29 cellular contexts compared by ENCODE assay signal in genomic region chr1:65386452-65386851, GRCh38.
"Had no signal": no experiment of that assay in that cellular context is flagged by ENCODE, and none has a peak within 500 bp of the region (broad histone marks: within the 10 kb centered on the region; RNA-seq: fewer than 3 reads in every experiment).

No MANE protein-coding gene starts in this region.

- H3K4me1 ChIP-seq: ascending aorta, breast epithelium, colonic mucosa, esophagus squamous epithelium, gastroesophageal sphincter, heart right ventricle had no signal

- H3K4me3 ChIP-seq: ascending aorta, breast epithelium, cardiac muscle cell, colonic mucosa, esophagus squamous epithelium, gastroesophageal sphincter, heart right ventricle had no signal

- H3K9me3 Mint-ChIP-seq: activated CD4-positive, alpha-beta memory T cell treated with anti-CD3 and anti-CD28 coated beads for 36 hours; activated naive CD4-positive, alpha-beta T cell treated with anti-CD3 and anti-CD28 coated beads for 36 hours had no signal

- H3K36me3 ChIP-seq: breast epithelium, colonic mucosa, esophagus squamous epithelium had no signal

- H3K27me3 Mint-ChIP-seq: activated CD4-positive, alpha-beta memory T cell treated with anti-CD3 and anti-CD28 coated beads for 36 hours; activated CD4-positive, alpha-beta T cell treated with anti-CD3 and anti-CD28 coated beads for 36 hours; activated CD8-positive, alpha-beta memory T cell treated with anti-CD3 and anti-CD28 coated beads, Interleukin-2, amount 10 ng/mL, durations not matched to agents 7 days and 5 days; activated naive CD8-positive, alpha-beta T cell treated with anti-CD3 and anti-CD28 coated beads, Interleukin-2, amount 10 ng/mL, durations not matched to agents 7 days and 5 days had no signal

- H3K27me3 ChIP-seq: ascending aorta, breast epithelium, cardiac muscle cell, colonic mucosa, esophagus squamous epithelium, gastroesophageal sphincter, heart right ventricle had no signal

- H3K36me3 Mint-ChIP-seq: activated naive CD4-positive, alpha-beta T cell treated with anti-CD3 and anti-CD28 coated beads, Interleukin-2, amount 50 U/mL, for 72 hours had no signal

- ATAC-seq: activated CD4-positive, alpha-beta T cell treated with anti-CD3 and anti-CD28 coated beads for 36 hours; activated CD8-positive, alpha-beta memory T cell treated with anti-CD3 and anti-CD28 coated beads, Interleukin-2, amount 10 ng/mL, durations not matched to agents 7 days and 5 days; activated CD8-positive, alpha-beta T cell treated with anti-CD3 and anti-CD28 coated beads, Interleukin-2, amount 10 ng/mL, durations not matched to agents 7 days and 5 days; activated naive CD4-positive, alpha-beta T cell treated with anti-CD3 and anti-CD28 coated beads, Interleukin-2, amount 50 U/mL, for 72 hours; gastroesophageal sphincter; heart right ventricle had no signal

- H3K4me3 Mint-ChIP-seq: activated CD4-positive, alpha-beta memory T cell treated with anti-CD3 and anti-CD28 coated beads for 36 hours; activated CD4-positive, alpha-beta T cell treated with anti-CD3 and anti-CD28 coated beads for 36 hours; activated CD4-positive, alpha-beta T cell treated with anti-CD3 and anti-CD28 coated beads, Interleukin-2, amount 10 ng/mL, durations not matched to agents 24 days and 14 days; activated CD8-positive, alpha-beta memory T cell treated with anti-CD3 and anti-CD28 coated beads, Interleukin-2, amount 10 ng/mL, durations not matched to agents 7 days and 5 days; activated CD8-positive, alpha-beta T cell treated with anti-CD3 and anti-CD28 coated beads, Interleukin-2, amount 10 ng/mL, durations not matched to agents 7 days and 5 days; activated naive CD4-positive, alpha-beta T cell treated with anti-CD3 and anti-CD28 coated beads for 36 hours; activated naive CD8-positive, alpha-beta T cell treated with anti-CD3 and anti-CD28 coated beads, Interleukin-2, amount 10 ng/mL, durations not matched to agents 7 days and 5 days; activated T-helper 1 cell treated with anti-CD3 and anti-CD28 coated beads, Interleukin-12 subunit alpha, Interleukin-12 subunit beta, Interleukin-2, Interleukin-4 antibody, amounts not matched to agents 30 ng/mL and 10 ng/mL and 1 ng/mL, durations not matched to agents 14 hours and 24 hours and 36 hours; brain had no signal

- DNase-seq: activated CD4-positive, alpha-beta memory T cell treated with anti-CD3 and anti-CD28 coated beads for 36 hours; activated CD4-positive, alpha-beta T cell treated with anti-CD3 and anti-CD28 coated beads for 36 hours; activated CD4-positive, alpha-beta T cell treated with anti-CD3 and anti-CD28 coated beads, Interleukin-2, amount 10 ng/mL, durations not matched to agents 24 days and 14 days; activated CD4-positive, CD25-positive, alpha-beta regulatory T cell; activated CD4-positive, CD25-positive, alpha-beta regulatory T cell treated with anti-CD3 and anti-CD28 coated beads, Interleukin-2, amount 50 U/mL, for 72 hours; activated CD8-positive, alpha-beta memory T cell treated with anti-CD3 and anti-CD28 coated beads, Interleukin-2, amount 10 ng/mL, durations not matched to agents 7 days and 5 days; activated CD8-positive, alpha-beta memory T cell treated with anti-CD3 and anti-CD28 coated beads, Interleukin-2, amount 50 U/mL, for 4 hours; activated CD8-positive, alpha-beta T cell treated with anti-CD3 and anti-CD28 coated beads, Interleukin-2, amount 10 ng/mL, durations not matched to agents 7 days and 5 days; activated effector memory CD4-positive, alpha-beta T cell treated with anti-CD3 and anti-CD28 coated beads, Interleukin-2, amount 50 U/mL, for 16 hours; activated naive CD4-positive, alpha-beta T cell treated with anti-CD3 and anti-CD28 coated beads for 36 hours; activated naive CD8-positive, alpha-beta T cell treated with anti-CD3 and anti-CD28 coated beads, Interleukin-2, amount 10 ng/mL, durations not matched to agents 7 days and 5 days; activated T-cell treated with anti-CD3 and anti-CD28 coated beads, Interleukin-2, amount 50 U/mL, for 1 hour; activated T-cell treated with anti-CD3 and anti-CD28 coated beads, Interleukin-2, amount 50 U/mL, for 48 hours; central memory CD4-positive, alpha-beta T cell; colonic mucosa; effector CD8-positive, alpha-beta T cell; esophagus squamous epithelium; foreskin melanocyte; heart right ventricle; T-helper 2 cell had no signal

- H3K27ac ChIP-seq: ascending aorta, breast epithelium, cardiac muscle cell, colonic mucosa, epithelial cell of prostate, esophagus squamous epithelium, gastroesophageal sphincter, heart right ventricle had no signal

- H3K9me3 ChIP-seq: ascending aorta, breast epithelium, colonic mucosa, esophagus squamous epithelium, gastroesophageal sphincter, heart right ventricle had no signal

- H3K4me1 Mint-ChIP-seq: brain had no signal

- H3K27ac Mint-ChIP-seq: activated CD4-positive, alpha-beta memory T cell treated with anti-CD3 and anti-CD28 coated beads for 36 hours; activated CD4-positive, alpha-beta T cell treated with anti-CD3 and anti-CD28 coated beads for 36 hours; activated CD4-positive, alpha-beta T cell treated with anti-CD3 and anti-CD28 coated beads, Interleukin-2, amount 10 ng/mL, durations not matched to agents 24 days and 14 days; activated CD8-positive, alpha-beta memory T cell treated with anti-CD3 and anti-CD28 coated beads, Interleukin-2, amount 10 ng/mL, durations not matched to agents 7 days and 5 days; activated CD8-positive, alpha-beta T cell treated with anti-CD3 and anti-CD28 coated beads, Interleukin-2, amount 10 ng/mL, durations not matched to agents 7 days and 5 days; activated naive CD4-positive, alpha-beta T cell treated with anti-CD3 and anti-CD28 coated beads for 36 hours; activated naive CD4-positive, alpha-beta T cell treated with anti-CD3 and anti-CD28 coated beads, Interleukin-2, amount 50 U/mL, for 72 hours; activated naive CD8-positive, alpha-beta T cell treated with anti-CD3 and anti-CD28 coated beads, Interleukin-2, amount 10 ng/mL, durations not matched to agents 7 days and 5 days; activated T-helper 1 cell treated with anti-CD3 and anti-CD28 coated beads, Interleukin-12 subunit alpha, Interleukin-12 subunit beta, Interleukin-2, Interleukin-4 antibody, amounts not matched to agents 30 ng/mL and 10 ng/mL and 1 ng/mL, durations not matched to agents 14 hours and 24 hours and 36 hours; activated T-helper 2 cell treated with anti-CD3 and anti-CD28 coated beads, Interferon-gamma antibody, Interleukin-2, Interleukin-4, amounts not matched to agents 10 μg/mL and 5 μg/mL and 100 μg/mL, durations not matched to agents 14 hours and 24 hours and 36 hours; brain had no signal
